Comparison of ENCODE assay signal across 9 cellular contexts in genomic region chr18:74497778-74498177, GRCh38. TPM values are rescaled to one million over a fixed set of nuclear protein-coding genes. Genes with fewer than 3 reads are reported as not detected.
DNase-seq lines count a peak whose midpoint lies in the region; ATAC-seq and TF ChIP-seq lines count a peak whose summit lies in the region.
"Had no signal": no experiment of that assay in that cellular context is flagged by ENCODE, and none has a peak within 500 bp of the region (broad histone marks: within the 10 kb centered on the region; RNA-seq: fewer than 3 reads in every experiment).

No MANE protein-coding gene starts in this region.

- no peak for TF ChIP-seq POLR2A in prostate gland (IDR thresholded peaks at IDR 0.05)

- H3K9ac ChIP-seq in duodenal mucosa (ENCODE audit: low read depth in 1 of 2, low read length in 2 of 2), result no peak overlapping the region

- H3K4me3 ChIP-seq in duodenal mucosa (ENCODE audit: low read depth in 1 of 2, low read length in 2 of 2) (peak overlapping the region; percentile 87 to 92), prostate gland (no peak overlapping the region)

- H3K36me3 ChIP-seq in duodenal mucosa (ENCODE audit: control insufficient read depth in 1 of 2, insufficient read depth in 2 of 2, low read length in 2 of 2), result peaks cover 9 to 17% of the 10 kb centered on the region in 2 donors
- no peaks in the 10 kb centered on the region for H3K36me3 ChIP-seq in prostate gland

- 48% methylated on average over 3 of the region's 3 CpGs for WGBS in prostate gland

- no peaks in the 10 kb centered on the region for H3K9me3 ChIP-seq in duodenal mucosa (ENCODE audit: control insufficient read depth in 1 of 2, low read length in 2 of 2)
- no peaks in the 10 kb centered on the region for H3K9me3 ChIP-seq in prostate gland
- H3K9me3 ChIP-seq: esophagus muscularis mucosa had no signal

- intact Hi-C loops in prostate gland (cut with DNase I), result loop anchor here (5.0 to 10.0 kb wide), 4 partner anchors 57 to 707 kb away; partner anchors contain the start of genes FBXO15, PTGR3, TIMM21 and ZNF407

- H3K27ac ChIP-seq in duodenal mucosa (ENCODE audit: low read depth, low read length) (no peak overlapping the region), prostate gland (peak overlapping the region; percentile 93 to 96)

- H3K27me3 ChIP-seq in duodenal mucosa (ENCODE audit: control insufficient read depth in 1 of 2, insufficient read depth in 2 of 2, low read length in 2 of 2) (no peaks in the 10 kb centered on the region), prostate gland (replicated peaks; ENCODE audit: insufficient read depth) (no peaks in the 10 kb centered on the region)
- H3K27me3 ChIP-seq: esophagus muscularis mucosa had no signal

- H3K4me1 ChIP-seq in duodenal mucosa (ENCODE audit: control insufficient read depth in 1 of 2, insufficient read depth in 2 of 2, low read length in 2 of 2) (peaks cover 31 to 42% of the 10 kb centered on the region in 2 donors), prostate gland (replicated peaks) (no peaks in the 10 kb centered on the region)

- ATAC-seq in esophagus mucosa, result no peak

- TF ChIP-seq CTCF in prostate gland (IDR thresholded peaks at IDR 0.05), result no peak

- peak; percentile 14 for DNase-seq in NCI-H2107 treated with DMSO at 0.1 percent for 48 hours (lab: John Stamatoyannopoulos, UW; ENCODE audit: unreplicated experiment)
- no peak for DNase-seq in NCI-H2107 (lab: John Stamatoyannopoulos, UW)
- DNase-seq in NOMO-1 (lab: John Stamatoyannopoulos, UW; ENCODE audit: unreplicated experiment in 2 of 2), result peak; percentile 32 to 56
- DNase-seq in prostate gland (ENCODE audit: low spot score), result no peak
- DNase-seq in A172 (ENCODE audit: low spot score), result no peak
- no peak for DNase-seq in stimulated activated naive CD4-positive, alpha-beta T cell treated with Interleukin-2 at 50 U/mL for 16 hours (lab: John Stamatoyannopoulos, UW)

RNA-seq across cellular contexts. Expression of gene CNDP2, which starts 1.6 kb away (rescaled TPM):
- total RNA-seq in prostate gland, result 100 to 1,000 TPM; 144 to 294 TPM
- total RNA-seq in A172 (2014; rRNA removed; shearing (Covaris generic)), result 48.9 and 59.9 TPM in 2 replicates
- total RNA-seq in esophagus mucosa, result 185 TPM

RNA-seq across cellular contexts. Expression of gene CNDP1, which starts 36.5 kb away (rescaled TPM):
- not detected for total RNA-seq in prostate gland
- total RNA-seq in A172 (2014; rRNA removed; shearing (Covaris generic)), result not detected in 2 replicates
- not detected for total RNA-seq in esophagus mucosa
- total RNA-seq: esophagus muscularis mucosa had no signal

RNA-seq across cellular contexts. Expression of gene DIPK1C, which starts 40.7 kb away (rescaled TPM):
- total RNA-seq in prostate gland (10 to 100 TPM in 1 of 2 donors, not detected in 1; 10.8 TPM), esophagus mucosa (not detected)
- total RNA-seq in A172 (2014; rRNA removed; shearing (Covaris generic)), result 0.02 TPM in 1 of 2 replicates, not detected in the other

Comparison
In these comparisons a context has a peak if more than half of its experiments do, and no peak if none do; other contexts are left out.
1. DNase-seq: peak in NCI-H2107 treated with DMSO at 0.1 percent for 48 hours (single experiment) and NOMO-1 (2 of 2); none in NCI-H2107 (single experiment), prostate gland (single experiment), A172 (single experiment) and stimulated activated naive CD4-positive, alpha-beta T cell treated with Interleukin-2 at 50 U/mL for 16 hours (single experiment).
2. H3K4me3 ChIP-seq: peak in duodenal mucosa (2 of 2); none in prostate gland (0 of 2).